11 cellular contexts compared by ENCODE assay signal in the genomic region with DNA sequence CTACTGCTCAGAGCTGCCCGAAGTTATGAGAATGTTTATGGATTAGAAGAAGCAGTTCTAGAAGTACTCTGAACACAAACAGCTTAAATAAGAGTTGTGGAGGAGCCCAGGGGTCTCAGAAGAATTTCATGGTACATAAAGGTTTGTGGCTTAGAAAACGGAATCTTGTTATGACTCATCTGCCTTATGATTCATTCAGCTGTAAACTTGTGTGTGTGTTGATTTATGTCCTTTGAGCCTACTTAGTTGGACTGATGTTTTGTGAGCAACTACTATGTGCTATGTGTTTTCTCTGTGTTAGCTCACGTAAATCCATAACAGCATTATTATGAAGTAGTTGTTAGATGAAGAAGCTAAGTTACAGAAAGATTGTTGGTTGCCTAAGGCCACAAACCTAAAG.
DNase-seq lines count a peak whose midpoint lies in the region; ATAC-seq and TF ChIP-seq lines count a peak whose summit lies in the region.
"Had no signal": no experiment of that assay in that cellular context is flagged by ENCODE, and none has a peak within 500 bp of the region (broad histone marks: within the 10 kb centered on the region; RNA-seq: fewer than 3 reads in every experiment).

No MANE protein-coding gene starts in this region.

- TF ChIP-seq CTCF in HEK293 (tag by site-specific recombination; IDR thresholded peaks at IDR 0.05) (no peak), fibroblast of the aortic adventitia (IDR thresholded peaks at IDR 0.05; ENCODE audit: insufficient read depth, low read length) (no peak), thyroid gland (IDR thresholded peaks at IDR 0.05) (no peak)

- no peak for TF ChIP-seq POLR2A in GM18505 (IDR thresholded peaks at IDR 0.05; ENCODE audit: borderline replicate concordance, extremely low read depth, insufficient read depth, insufficient read length)
- no peak for TF ChIP-seq POLR2A in thyroid gland (IDR thresholded peaks at IDR 0.05)

- POLR2A ChIA-PET in HEK293 (lab: Yijun Ruan, JAX): no interaction called here

- ATAC-seq in GM18505 (IDR thresholded peaks at IDR 0.05; ENCODE audit: unreplicated experiment) (peak; percentile 94), right cardiac atrium (no peak)
- ATAC-seq: effector memory CD8-positive, alpha-beta T cell had no signal

- H3K27ac ChIP-seq in HEK293 (ENCODE audit: extremely low read depth, low read depth, low read length) (no peak overlapping the region), thyroid gland (no peak overlapping the region), right cardiac atrium (ENCODE audit: low read length) (no peak overlapping the region)
- H3K27ac ChIP-seq: prostate gland, SK-N-MC had no signal

- intact Hi-C loops in thyroid gland (cut with DNase I) (loop anchor here (5.0 to 10.0 kb wide), 2 partner anchors 69 to 251 kb away; no protein-coding TSS in a partner anchor), right cardiac atrium (cut with DNase I) (loop anchor here in 3 of 4 donors (5.0 to 10.0 kb wide), 2 partner anchors 239 to 351 kb away; a partner anchor contains a TSS)

- WGBS in thyroid gland, 2 donors: 88 to 92% methylated on average over 3 of the region's 3 CpGs
- 83% methylated on average over 3 of the region's 3 CpGs for WGBS in right cardiac atrium

- H3K4me3 ChIP-seq in HEK293 (ENCODE audit: low read depth, low read length): no peak overlapping the region
- H3K4me3 ChIP-seq in fibroblast of the aortic adventitia (ENCODE audit: low read depth, low read length): no peak overlapping the region
- H3K4me3 ChIP-seq in thyroid gland (replicated peaks in 1 of 3): no peak overlapping the region
- H3K4me3 ChIP-seq in right cardiac atrium (ENCODE audit: low read length): no peak overlapping the region
- H3K4me3 ChIP-seq: prostate gland, SK-N-MC had no signal

- DNase-seq in LoVo (ENCODE audit: low spot score) (peak; percentile 50), fibroblast of the aortic adventitia (ENCODE audit: low read depth) (peak; percentile 59), retina (no peak), thyroid gland (no peak), right cardiac atrium (no peak)
- DNase-seq in stimulated activated CD4-positive, alpha-beta T cell treated with anti-CD3 and anti-CD28 coated beads, Interleukin-2, amount 100 ng/mL, for 24 hours: no peak
- DNase-seq: effector memory CD8-positive, alpha-beta T cell had no signal

- H3K27me3 ChIP-seq in thyroid gland (no peaks in the 10 kb centered on the region), right cardiac atrium (ENCODE audit: control insufficient read depth, insufficient read depth) (no peaks in the 10 kb centered on the region)

- H3K4me1 ChIP-seq in HEK293 (ENCODE audit: control insufficient read depth, insufficient read depth, low read length): no peaks in the 10 kb centered on the region; the same call in 1 of the 2 replicates
- H3K4me1 ChIP-seq in thyroid gland: no peaks in the 10 kb centered on the region
- no peaks in the 10 kb centered on the region for H3K4me1 ChIP-seq in right cardiac atrium (ENCODE audit: control insufficient read depth, insufficient read depth, low read length)
- H3K4me1 ChIP-seq: prostate gland had no signal

- CTCF ChIA-PET in HEK293 (lab: Yijun Ruan, JAX): interaction anchor here (0.6 to 4.2 kb wide), 4 partner anchors 68 to 348 kb away, joined by 3 to 36 read pairs (median 6); a partner anchor contains a TSS

- H3K9me3 ChIP-seq in HEK293 (ENCODE audit: control insufficient read depth, insufficient read depth, low read depth, low read length) (no peaks in the 10 kb centered on the region), thyroid gland (no peaks in the 10 kb centered on the region), right cardiac atrium (ENCODE audit: control insufficient read depth, low read length) (no peaks in the 10 kb centered on the region)
- H3K9me3 ChIP-seq: prostate gland had no signal

- H3K36me3 ChIP-seq in HEK293 (ENCODE audit: control insufficient read depth in 2 of 2, insufficient read depth in 1 of 2, low read length in 2 of 2): no peaks in the 10 kb centered on the region
- no peaks in the 10 kb centered on the region for H3K36me3 ChIP-seq in thyroid gland
- H3K36me3 ChIP-seq: prostate gland had no signal

TF ChIP-seq in HEK293, 187 proteins besides CTCF, POLR2A, EP300 and RAD21 (continues in another document):
- TF ChIP-seq ZEB2 (tag by site-specific recombination; IDR thresholded peaks at IDR 0.05) (peak; percentile 66), ZNF394 (tag by site-specific recombination; IDR thresholded peaks at IDR 0.05; ENCODE audit: borderline replicate concordance) (peak; percentile 22; the same call in 1 of the 2 replicates), KLF8 (tag by site-specific recombination; IDR thresholded peaks at IDR 0.05) (0 out of 2 replicates have a peak, but pooled peaks have one; percentile 30), SP7 (tag by site-specific recombination; IDR thresholded peaks at IDR 0.05) (peak; percentile 49; the same call in 1 of the 2 replicates), ZNF629 (tag by site-specific recombination; IDR thresholded peaks at IDR 0.05) (peak; percentile 68), ZNF350 (tag by site-specific recombination; IDR thresholded peaks at IDR 0.05) (no peak), ZNF324 (tag by site-specific recombination; IDR thresholded peaks at IDR 0.05) (no peak)
- TF ChIP-seq, protein P1, sequence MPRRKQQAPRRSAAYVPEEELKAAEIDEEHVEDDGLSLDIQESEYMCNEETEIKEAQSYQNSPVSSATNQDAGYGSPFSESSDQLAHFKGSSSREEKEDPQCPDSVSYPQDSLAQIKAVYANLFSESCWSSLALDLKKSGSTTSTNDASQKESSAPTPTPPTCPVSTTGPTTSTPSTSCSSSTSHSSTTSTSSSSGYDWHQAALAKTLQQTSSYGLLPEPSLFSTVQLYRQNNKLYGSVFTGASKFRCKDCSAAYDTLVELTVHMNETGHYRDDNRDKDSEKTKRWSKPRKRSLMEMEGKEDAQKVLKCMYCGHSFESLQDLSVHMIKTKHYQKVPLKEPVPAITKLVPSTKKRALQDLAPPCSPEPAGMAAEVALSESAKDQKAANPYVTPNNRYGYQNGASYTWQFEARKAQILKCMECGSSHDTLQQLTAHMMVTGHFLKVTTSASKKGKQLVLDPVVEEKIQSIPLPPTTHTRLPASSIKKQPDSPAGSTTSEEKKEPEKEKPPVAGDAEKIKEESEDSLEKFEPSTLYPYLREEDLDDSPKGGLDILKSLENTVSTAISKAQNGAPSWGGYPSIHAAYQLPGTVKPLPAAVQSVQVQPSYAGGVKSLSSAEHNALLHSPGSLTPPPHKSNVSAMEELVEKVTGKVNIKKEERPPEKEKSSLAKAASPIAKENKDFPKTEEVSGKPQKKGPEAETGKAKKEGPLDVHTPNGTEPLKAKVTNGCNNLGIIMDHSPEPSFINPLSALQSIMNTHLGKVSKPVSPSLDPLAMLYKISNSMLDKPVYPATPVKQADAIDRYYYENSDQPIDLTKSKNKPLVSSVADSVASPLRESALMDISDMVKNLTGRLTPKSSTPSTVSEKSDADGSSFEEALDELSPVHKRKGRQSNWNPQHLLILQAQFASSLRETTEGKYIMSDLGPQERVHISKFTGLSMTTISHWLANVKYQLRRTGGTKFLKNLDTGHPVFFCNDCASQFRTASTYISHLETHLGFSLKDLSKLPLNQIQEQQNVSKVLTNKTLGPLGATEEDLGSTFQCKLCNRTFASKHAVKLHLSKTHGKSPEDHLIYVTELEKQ (tag by site-specific recombination; IDR thresholded peaks at IDR 0.05; ENCODE audit: borderline replicate concordance): peak; percentile 67; the same call in 1 of the 2 replicates
- TF ChIP-seq, protein P2, sequence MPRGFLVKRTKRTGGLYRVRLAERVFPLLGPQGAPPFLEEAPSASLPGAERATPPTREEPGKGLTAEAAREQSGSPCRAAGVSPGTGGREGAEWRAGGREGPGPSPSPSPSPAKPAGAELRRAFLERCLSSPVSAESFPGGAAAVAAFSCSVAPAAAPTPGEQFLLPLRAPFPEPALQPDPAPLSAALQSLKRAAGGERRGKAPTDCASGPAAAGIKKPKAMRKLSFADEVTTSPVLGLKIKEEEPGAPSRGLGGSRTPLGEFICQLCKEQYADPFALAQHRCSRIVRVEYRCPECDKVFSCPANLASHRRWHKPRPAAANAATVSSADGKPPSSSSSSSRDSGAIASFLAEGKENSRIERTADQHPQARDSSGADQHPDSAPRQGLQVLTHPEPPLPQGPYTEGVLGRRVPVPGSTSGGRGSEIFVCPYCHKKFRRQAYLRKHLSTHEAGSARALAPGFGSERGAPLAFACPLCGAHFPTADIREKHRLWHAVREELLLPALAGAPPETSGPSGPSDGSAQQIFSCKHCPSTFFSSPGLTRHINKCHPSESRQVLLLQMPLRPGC (tag by site-specific recombination; IDR thresholded peaks at IDR 0.05): 0 out of 2 replicates have a peak, but pooled peaks have one; percentile 42
- TF ChIP-seq, protein P3, sequence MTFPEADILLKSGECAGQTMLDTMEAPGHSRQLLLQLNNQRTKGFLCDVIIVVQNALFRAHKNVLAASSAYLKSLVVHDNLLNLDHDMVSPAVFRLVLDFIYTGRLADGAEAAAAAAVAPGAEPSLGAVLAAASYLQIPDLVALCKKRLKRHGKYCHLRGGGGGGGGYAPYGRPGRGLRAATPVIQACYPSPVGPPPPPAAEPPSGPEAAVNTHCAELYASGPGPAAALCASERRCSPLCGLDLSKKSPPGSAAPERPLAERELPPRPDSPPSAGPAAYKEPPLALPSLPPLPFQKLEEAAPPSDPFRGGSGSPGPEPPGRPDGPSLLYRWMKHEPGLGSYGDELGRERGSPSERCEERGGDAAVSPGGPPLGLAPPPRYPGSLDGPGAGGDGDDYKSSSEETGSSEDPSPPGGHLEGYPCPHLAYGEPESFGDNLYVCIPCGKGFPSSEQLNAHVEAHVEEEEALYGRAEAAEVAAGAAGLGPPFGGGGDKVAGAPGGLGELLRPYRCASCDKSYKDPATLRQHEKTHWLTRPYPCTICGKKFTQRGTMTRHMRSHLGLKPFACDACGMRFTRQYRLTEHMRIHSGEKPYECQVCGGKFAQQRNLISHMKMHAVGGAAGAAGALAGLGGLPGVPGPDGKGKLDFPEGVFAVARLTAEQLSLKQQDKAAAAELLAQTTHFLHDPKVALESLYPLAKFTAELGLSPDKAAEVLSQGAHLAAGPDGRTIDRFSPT (tag by site-specific recombination; IDR thresholded peaks at IDR 0.05): peak; percentile 56; the same call in 1 of the 2 replicates

Comparison
In these comparisons a context has a peak if more than half of its experiments do, and no peak if none do; other contexts are left out.
1. DNase-seq: peak in LoVo (single experiment) and fibroblast of the aortic adventitia (single experiment); none in stimulated activated CD4-positive, alpha-beta T cell treated with anti-CD3 and anti-CD28 coated beads, Interleukin-2, amount 100 ng/mL, for 24 hours (0 of 2), retina (single experiment), thyroid gland (0 of 2) and right cardiac atrium (0 of 3).